In the genomic region with DNA sequence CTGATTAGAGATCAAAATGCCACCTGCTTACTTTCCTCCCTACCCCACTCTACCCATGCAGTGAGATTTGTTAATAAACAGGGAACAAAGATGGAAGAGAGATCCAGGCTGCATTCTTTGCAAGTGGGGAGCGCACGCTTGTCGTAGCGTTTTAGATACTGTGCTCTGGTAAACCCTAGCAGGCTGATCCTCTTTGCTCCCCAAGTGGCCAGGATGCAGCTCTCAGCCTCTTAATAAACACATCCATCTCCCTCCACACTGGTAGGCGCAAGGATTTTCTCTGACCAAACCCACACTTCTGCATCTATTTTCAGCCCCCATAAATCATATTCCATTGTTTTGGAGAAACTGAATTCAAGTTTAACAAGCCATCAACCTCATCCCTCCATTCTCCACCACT, we compare ENCODE assay signal across 2 cellular contexts.
TF ChIP-seq lines count a peak whose summit lies in the region.

No MANE protein-coding gene starts in this region.

TF ChIP-seq in SK-N-SH, 30 proteins besides CTCF, POLR2A, EP300 and RAD21 (continued from another document):
- no peak for TF ChIP-seq ZBTB33 (IDR thresholded peaks at IDR 0.05; ENCODE audit: borderline replicate concordance, low read depth)
- no peak for TF ChIP-seq GATA2 (CRISPR knock-in tag; IDR thresholded peaks at IDR 0.05)
- TF ChIP-seq JUND (IDR thresholded peaks at IDR 0.05) = no peak
- no peak for TF ChIP-seq CHD2 (IDR thresholded peaks at IDR 0.05; ENCODE audit: low read length, partially characterized antibody)

TF ChIP-seq in SK-N-SH treated with all-trans-retinoic acid at 6 μM for 48 hours, 23 proteins besides CTCF, POLR2A, EP300 and RAD21 (continued from another document):
- no peak for TF ChIP-seq TOX (CRISPR knock-in tag; IDR thresholded peaks at IDR 0.05; ENCODE audit: borderline replicate concordance)
- no peak for TF ChIP-seq ESRRG (CRISPR knock-in tag; IDR thresholded peaks at IDR 0.05)
- no peak for TF ChIP-seq RARB (CRISPR knock-in tag; IDR thresholded peaks at IDR 0.05)
- no peak for TF ChIP-seq CSRNP3 (CRISPR knock-in tag; IDR thresholded peaks at IDR 0.05)
- TF ChIP-seq PPARA (CRISPR knock-in tag; IDR thresholded peaks at IDR 0.05; ENCODE audit: borderline replicate concordance) = no peak
- TF ChIP-seq ZFP3 (CRISPR knock-in tag; IDR thresholded peaks at IDR 0.05) = no peak
- TF ChIP-seq CREB5 (CRISPR knock-in tag; IDR thresholded peaks at IDR 0.05; ENCODE audit: low read depth) = no peak
